Comparison of ENCODE assay signal across 27 cellular contexts in genomic region chr5:78827725-78828124, GRCh38.
"Had no signal": no experiment of that assay in that cellular context is flagged by ENCODE, and none has a peak within 500 bp of the region (broad histone marks: within the 10 kb centered on the region; RNA-seq: fewer than 3 reads in every experiment).

No MANE protein-coding gene starts in this region.

- DNase-seq: activated CD4-positive, alpha-beta T cell treated with anti-CD3 and anti-CD28 coated beads, Interleukin-2, amount 10 ng/mL, durations not matched to agents 7 days and 5 days; activated CD4-positive, CD25-positive, alpha-beta regulatory T cell treated with anti-CD3 and anti-CD28 coated beads, Interleukin-2, amount 50 U/mL, for 72 hours; activated CD8-positive, alpha-beta memory T cell treated with anti-CD3 and anti-CD28 coated beads, Interleukin-2, amount 10 ng/mL, durations not matched to agents 7 days and 5 days; activated CD8-positive, alpha-beta T cell treated with anti-CD3 and anti-CD28 coated beads for 36 hours; activated gamma-delta T cell; activated naive CD4-positive, alpha-beta T cell treated with anti-CD3 and anti-CD28 coated beads, Interleukin-2, amount 50 U/mL, for 16 hours; activated naive CD8-positive, alpha-beta T cell treated with anti-CD3 and anti-CD28 coated beads, Interleukin-2, amount 50 U/mL, for 24 hours; body of pancreas; cortex of kidney; endodermal cell; esophagus squamous epithelium; heart left ventricle; left ventricle myocardium superior; mammary epithelial cell; midbrain; pancreas; psoas muscle; stimulated activated CD4-positive, alpha-beta T cell treated with anti-CD3 and anti-CD28 coated beads, Interleukin-4, amount 100 ng/mL, for 24 hours; stimulated activated naive CD8-positive, alpha-beta T cell treated with anti-CD3 and anti-CD28 coated beads, Interleukin-15, amount 100 ng/mL, for 72 hours; transverse colon had no signal

- H3K27me3 ChIP-seq: body of pancreas, cardiac muscle cell, esophagus squamous epithelium, gastroesophageal sphincter, heart left ventricle, pancreas, right atrium auricular region, transverse colon had no signal

- H3K4me3 ChIP-seq: body of pancreas, cardiac muscle cell, esophagus squamous epithelium, gastroesophageal sphincter, heart left ventricle, pancreas, psoas muscle, right atrium auricular region, transverse colon had no signal

- FAIRE-seq: islet of Langerhans, pancreas, urothelium cell line had no signal

- H3K27ac ChIP-seq: body of pancreas, cardiac muscle cell, esophagus squamous epithelium, gastroesophageal sphincter, heart left ventricle, pancreas, psoas muscle, right atrium auricular region, transverse colon, VCaP had no signal

- H3K36me3 ChIP-seq: cardiac muscle cell, esophagus squamous epithelium, heart left ventricle, pancreas, right atrium auricular region, transverse colon had no signal

- H3K4me1 ChIP-seq: body of pancreas, pancreas, psoas muscle had no signal

- H3K9me3 ChIP-seq: body of pancreas, esophagus squamous epithelium, gastroesophageal sphincter, pancreas, psoas muscle, right atrium auricular region, transverse colon had no signal

- ATAC-seq: activated CD8-positive, alpha-beta memory T cell treated with anti-CD3 and anti-CD28 coated beads, Interleukin-2, amount 10 ng/mL, durations not matched to agents 7 days and 5 days; activated CD8-positive, alpha-beta T cell treated with anti-CD3 and anti-CD28 coated beads for 36 hours; activated naive CD8-positive, alpha-beta T cell treated with anti-CD3 and anti-CD28 coated beads, Interleukin-2, amount 50 U/mL, for 24 hours; body of pancreas; gastroesophageal sphincter; heart left ventricle; left ventricle myocardium superior; natural killer cell treated with Interleukin-12 subunit alpha and Interleukin-12 subunit beta and Interleukin-15 and Interleukin-18, amount 100 ng/mL, for 72 hours; pancreas; psoas muscle; stimulated activated naive CD8-positive, alpha-beta T cell treated with anti-CD3 and anti-CD28 coated beads, Interleukin-15, amount 100 ng/mL, for 72 hours had no signal
